Comparison of ENCODE assay signal across 2 cellular contexts in genomic region chr1:40763742-40764532, GRCh38.
A peak's percentile ranks its signal among the peaks of the same experiment; 100 is the strongest.
TF ChIP-seq lines count a peak whose summit lies in the region.

No MANE protein-coding gene starts in this region.

TF ChIP-seq in GM12878, 131 proteins besides CTCF, POLR2A, EP300 and RAD21 (continued from another document and continues in another):
- no peak for TF ChIP-seq IRF3 (IDR thresholded peaks at IDR 0.05)
- no peak for TF ChIP-seq NKRF (conservative IDR thresholded peaks at IDR 0.05)
- peak; percentile 23; the same call in 1 of the 2 replicates for TF ChIP-seq IRF4 (IDR thresholded peaks at IDR 0.05; ENCODE audit: low read depth, low read length)
- no peak for TF ChIP-seq CHD4 (IDR thresholded peaks at IDR 0.05)
- TF ChIP-seq TCF7 (IDR thresholded peaks at IDR 0.05; ENCODE audit: borderline replicate concordance), result 0 out of 2 replicates have a peak, but pooled peaks have one; percentile 17
- no peak for TF ChIP-seq HDGF (IDR thresholded peaks at IDR 0.05)
- TF ChIP-seq RUNX3 (IDR thresholded peaks at IDR 0.05; ENCODE audit: low read length), result peak; percentile 94
- no peak for TF ChIP-seq ZBTB40 (IDR thresholded peaks at IDR 0.05; ENCODE audit: borderline replicate concordance)
- no peak; a peak in 1 of 4 replicates for TF ChIP-seq CEBPB (IDR thresholded peaks at IDR 0.05; ENCODE audit: borderline replicate concordance in 1 of 2, low read depth in 2 of 2, low read length in 2 of 2)
- 0 out of 2 replicates have a peak, but pooled peaks have one; percentile 39 for TF ChIP-seq FOXM1 (IDR thresholded peaks at IDR 0.05; ENCODE audit: low read depth, low read length)
- TF ChIP-seq REST (IDR thresholded peaks at IDR 0.05; ENCODE audit: low read depth, low read length), result no peak
- TF ChIP-seq WRNIP1 (IDR thresholded peaks at IDR 0.05; ENCODE audit: borderline replicate concordance, low read depth, low read length), result no peak
- TF ChIP-seq SMAD1 (IDR thresholded peaks at IDR 0.05; ENCODE audit: low read depth, partially characterized antibody), result no peak
- TF ChIP-seq ATF7 (IDR thresholded peaks at IDR 0.05; ENCODE audit: low read depth), result peak; percentile 47; the same call in 1 of the 2 replicates
- TF ChIP-seq GABPA (IDR thresholded peaks at IDR 0.05; ENCODE audit: low read depth), result no peak

TF ChIP-seq in WTC11, 78 proteins besides CTCF, POLR2A, EP300 and RAD21:
- TF ChIP-seq PRDM15 (CRISPR knock-in tag; IDR thresholded peaks at IDR 0.05) (no peak), NR3C1 (CRISPR knock-in tag; conservative IDR thresholded peaks at IDR 0.05; ENCODE audit: low read depth) (no peak), ZNF532 (CRISPR knock-in tag; IDR thresholded peaks at IDR 0.05; ENCODE audit: borderline replicate concordance) (no peak), IRF2 (CRISPR knock-in tag; IDR thresholded peaks at IDR 0.05; ENCODE audit: borderline replicate concordance, low read depth) (no peak), ELF4 (CRISPR knock-in tag; IDR thresholded peaks at IDR 0.05; ENCODE audit: low read depth) (no peak), TCF7 (CRISPR knock-in tag; IDR thresholded peaks at IDR 0.05; ENCODE audit: low read depth) (no peak), ZNF121 (CRISPR knock-in tag; IDR thresholded peaks at IDR 0.05) (no peak), E2F5 (CRISPR knock-in tag; IDR thresholded peaks at IDR 0.05) (no peak), ATF2 (CRISPR knock-in tag; IDR thresholded peaks at IDR 0.05; ENCODE audit: borderline replicate concordance, low read depth) (no peak), GABPB1 (CRISPR knock-in tag; IDR thresholded peaks at IDR 0.05) (no peak), CREB1 (CRISPR knock-in tag; IDR thresholded peaks at IDR 0.05) (no peak), GRHL2 (CRISPR knock-in tag; IDR thresholded peaks at IDR 0.05; ENCODE audit: insufficient replicate concordance, severe bottlenecking) (no peak), ZNF219 (CRISPR knock-in tag; IDR thresholded peaks at IDR 0.05; ENCODE audit: borderline replicate concordance) (no peak), MXD4 (CRISPR knock-in tag; IDR thresholded peaks at IDR 0.05; ENCODE audit: borderline replicate concordance) (no peak), NFATC4 (CRISPR knock-in tag; IDR thresholded peaks at IDR 0.05) (no peak)
